Comparison of ENCODE assay signal across 16 cellular contexts in the genomic region with DNA sequence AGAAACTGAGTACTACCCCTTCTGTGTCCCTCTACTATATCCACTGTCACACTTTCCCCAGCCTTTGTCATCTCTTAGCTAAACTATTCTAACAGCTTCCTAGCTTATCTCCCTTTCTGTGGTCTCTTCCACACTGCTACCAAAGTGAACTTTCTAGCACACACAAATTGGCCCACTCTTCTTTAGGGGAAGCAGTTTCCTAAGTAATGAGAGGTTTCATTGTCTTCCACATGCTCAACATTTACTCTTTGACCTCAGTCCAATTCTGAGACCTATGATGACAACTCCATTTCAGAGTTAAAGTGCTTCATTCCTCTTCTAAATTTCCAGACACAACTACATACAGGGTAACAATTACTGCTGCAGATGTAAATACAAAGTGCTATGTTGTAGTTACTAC. TPM values are rescaled to one million over a fixed set of nuclear protein-coding genes. Genes with fewer than 3 reads are reported as not detected.
A peak's percentile ranks its signal among the peaks of the same experiment; 100 is the strongest.
DNase-seq lines count a peak whose midpoint lies in the region; ATAC-seq, FAIRE-seq and TF ChIP-seq lines count a peak whose summit lies in the region.
"Had no signal": no experiment of that assay in that cellular context is flagged by ENCODE, and none has a peak within 500 bp of the region (broad histone marks: within the 10 kb centered on the region; RNA-seq: fewer than 3 reads in every experiment).

No MANE protein-coding gene starts in this region.

- POLR2A ChIA-PET in WTC11 (lab: Charles Lee), result no interaction called here

- no peaks in the 10 kb centered on the region for H3K9me3 Mint-ChIP-seq in T-helper 2 cell treated with Interferon-gamma antibody and Interleukin-4, amounts not matched to agents 5 μg/mL and 100 μg/mL, for 36 hours
- H3K9me3 Mint-ChIP-seq in WTC11, result no peaks in the 10 kb centered on the region
- H3K9me3 Mint-ChIP-seq in progenitor cell of endocrine pancreas (ENCODE audit: low read depth), result no peaks in the 10 kb centered on the region
- H3K9me3 Mint-ChIP-seq: IgD-negative memory B cell had no signal

- no peak for ATAC-seq in WTC11
- ATAC-seq in GM21717 (IDR thresholded peaks at IDR 0.05; ENCODE audit: unreplicated experiment), result no peak

- H3K4me3 Mint-ChIP-seq in T-helper 2 cell treated with Interferon-gamma antibody and Interleukin-4, amounts not matched to agents 5 μg/mL and 100 μg/mL, for 36 hours, result no peak overlapping the region
- no peak overlapping the region for H3K4me3 Mint-ChIP-seq in WTC11
- no peak overlapping the region for H3K4me3 Mint-ChIP-seq in progenitor cell of endocrine pancreas (ENCODE audit: low read depth)

- H3K27me3 Mint-ChIP-seq in T-helper 2 cell treated with Interferon-gamma antibody and Interleukin-4, amounts not matched to agents 5 μg/mL and 100 μg/mL, for 36 hours (ENCODE audit: low read depth), result no peaks in the 10 kb centered on the region
- no peaks in the 10 kb centered on the region for H3K27me3 Mint-ChIP-seq in WTC11 (ENCODE audit: low read depth)
- no peaks in the 10 kb centered on the region for H3K27me3 Mint-ChIP-seq in progenitor cell of endocrine pancreas
- H3K27me3 Mint-ChIP-seq: IgD-negative memory B cell had no signal

- peak; percentile 76 for FAIRE-seq in D721Med (lab: Jason Lieb, UNC)
- FAIRE-seq: GM12892 had no signal

- DNase-seq in T-helper 2 cell treated with Interferon-gamma antibody and Interleukin-4, amounts not matched to agents 5 μg/mL and 100 μg/mL, for 36 hours (ENCODE audit: low spot score), result no peak
- DNase-seq in T-helper 2 cell, result no peak
- DNase-seq in D721Med (ENCODE audit: insufficient read length, low spot score), result no peak
- no peak for DNase-seq in WTC11 (ENCODE audit: low spot score)
- no peak for DNase-seq in progenitor cell of endocrine pancreas (ENCODE audit: low spot score, unreplicated experiment)
- DNase-seq in GF-D8 (lab: John Stamatoyannopoulos, UW), result no peak
- no peak for DNase-seq in medulla oblongata (ENCODE audit: extremely low spot score)
- DNase-seq: 8988T, C1 segment of cervical spinal cord, DMS79, NCI-H146, NCI-H345, NCI-H69 had no signal

- peak overlapping the region; percentile 0 for H3K27ac Mint-ChIP-seq in T-helper 2 cell treated with Interferon-gamma antibody and Interleukin-4, amounts not matched to agents 5 μg/mL and 100 μg/mL, for 36 hours
- peak overlapping the region; percentile 23 for H3K27ac Mint-ChIP-seq in WTC11
- peak overlapping the region; percentile 4 for H3K27ac Mint-ChIP-seq in progenitor cell of endocrine pancreas
- H3K27ac Mint-ChIP-seq: IgD-negative memory B cell had no signal

- peaks cover 56% of the 10 kb centered on the region for H3K36me3 Mint-ChIP-seq in T-helper 2 cell treated with Interferon-gamma antibody and Interleukin-4, amounts not matched to agents 5 μg/mL and 100 μg/mL, for 36 hours (ENCODE audit: low read depth)
- H3K36me3 Mint-ChIP-seq in WTC11 (peaks cover 45% of the 10 kb centered on the region), progenitor cell of endocrine pancreas (ENCODE audit: insufficient read depth) (peaks cover 33% of the 10 kb centered on the region)

- CTCF ChIA-PET in WTC11 (lab: Charles Lee), result no interaction called here

- TF ChIP-seq CTCF in D721Med (IDR thresholded peaks at IDR 0.05; ENCODE audit: insufficient read depth, missing control alignments) (no peak), WTC11 (IDR thresholded peaks at IDR 0.05) (no peak), progenitor cell of endocrine pancreas (IDR thresholded peaks at IDR 0.05; ENCODE audit: unreplicated experiment) (no peak)

- peaks cover 13% of the 10 kb centered on the region for H3K4me1 Mint-ChIP-seq in T-helper 2 cell treated with Interferon-gamma antibody and Interleukin-4, amounts not matched to agents 5 μg/mL and 100 μg/mL, for 36 hours (ENCODE audit: low read depth)
- H3K4me1 Mint-ChIP-seq in WTC11 (no peaks in the 10 kb centered on the region), progenitor cell of endocrine pancreas (ENCODE audit: low read depth) (peaks cover 1% of the 10 kb centered on the region)

TF ChIP-seq in WTC11, 78 proteins besides CTCF, POLR2A, EP300 and RAD21:
- no peak for TF ChIP-seq SP1 (CRISPR knock-in tag; conservative IDR thresholded peaks at IDR 0.05)

RNA-seq across cellular contexts. Expression of a gene that starts 32.9 kb away (rescaled TPM):
- total RNA-seq in WTC11 (2021), result 4.8 to 5.3 TPM (median 4.9 TPM) in 3 replicates
- total RNA-seq in progenitor cell of endocrine pancreas, result 14.5 and 14.8 TPM in 2 replicates
